In genomic region chr2:54867457-54867856, GRCh38 we compare ENCODE assay signal across 13 cellular contexts.
DNase-seq lines count a peak whose midpoint lies in the region; ATAC-seq and TF ChIP-seq lines count a peak whose summit lies in the region.
"Had no signal": no experiment of that assay in that cellular context is flagged by ENCODE, and none has a peak within 500 bp of the region (broad histone marks: within the 10 kb centered on the region; RNA-seq: fewer than 3 reads in every experiment).

No MANE protein-coding gene starts in this region.

- peak; percentile 40 for ATAC-seq in GM19328 (IDR thresholded peaks at IDR 0.05; ENCODE audit: unreplicated experiment)
- ATAC-seq in HG02759 (IDR thresholded peaks at IDR 0.05; ENCODE audit: unreplicated experiment), result peak; percentile 68
- peak; percentile 45 for ATAC-seq in HG03442 (IDR thresholded peaks at IDR 0.05; ENCODE audit: unreplicated experiment)
- ATAC-seq: left lobe of liver had no signal

- no peak for TF ChIP-seq CTCF in GM12865 (IDR thresholded peaks at IDR 0.05; ENCODE audit: insufficient read depth, low read depth, low read length, missing control alignments)
- TF ChIP-seq CTCF in tibial nerve (IDR thresholded peaks at IDR 0.05), result no peak

- no peaks in the 10 kb centered on the region for H3K27me3 ChIP-seq in tibial nerve

- TF ChIP-seq POLR2A in tibial nerve (IDR thresholded peaks at IDR 0.05), result no peak

- no peaks in the 10 kb centered on the region for H3K4me1 ChIP-seq in tibial nerve

- TF ChIP-seq EP300 in tibial nerve (IDR thresholded peaks at IDR 0.05), result no peak

- WGBS in tibial nerve, 2 donors, result 97 to 100% methylated on average over 2 of the region's 2 CpGs

- H3K27ac ChIP-seq in tibial nerve, result no peak overlapping the region

- peak; percentile 42 for DNase-seq in GM12865 (ENCODE audit: low read depth)
- no peak for DNase-seq in activated effector memory CD4-positive, alpha-beta T cell treated with anti-CD3 and anti-CD28 coated beads, Interleukin-2, amount 50 U/mL, for 16 hours
- DNase-seq in NOMO-1 treated with DMSO at 0.1 percent for 48 hours (lab: John Stamatoyannopoulos, UW; ENCODE audit: unreplicated experiment), result no peak
- no peak for DNase-seq in NCI-H526 (lab: John Stamatoyannopoulos, UW)
- no peak for DNase-seq in tibial nerve (ENCODE audit: low spot score in 2 of 2)
- DNase-seq: activated CD8-positive, alpha-beta memory T cell treated with anti-CD3 and anti-CD28 coated beads, Interleukin-2, amount 50 U/mL, for 48 hours; aorta; glutamatergic neuron; NCI-H446 had no signal

- H3K4me3 ChIP-seq in GM12865 (ENCODE audit: low read depth, low read length), result no peak overlapping the region
- H3K4me3 ChIP-seq in tibial nerve, result no peak overlapping the region

- H3K9me3 ChIP-seq in tibial nerve, result no peaks in the 10 kb centered on the region

- H3K36me3 ChIP-seq in tibial nerve, result no peaks in the 10 kb centered on the region
